In genomic region chr2:142745691-142746090, GRCh38 we compare ENCODE assay signal across 1 cellular context.
TF ChIP-seq lines count a peak whose summit lies in the region.

No MANE protein-coding gene starts in this region.

TF ChIP-seq in HepG2, 621 proteins besides CTCF, POLR2A, EP300 and RAD21 (continued from another document and continues in another):
- TF ChIP-seq REST (IDR thresholded peaks at IDR 0.05; ENCODE audit: borderline replicate concordance in 1 of 2, low read depth in 1 of 2, low read length in 2 of 2), result no peak
- peak; percentile 46 to 64; a peak in 3 of 4 replicates for TF ChIP-seq NR2F1 (CRISPR knock-in tag; IDR thresholded peaks at IDR 0.05)
- TF ChIP-seq MBD4 (IDR thresholded peaks at IDR 0.05; ENCODE audit: borderline replicate concordance, low read length), result no peak
- TF ChIP-seq AGO1 (IDR thresholded peaks at IDR 0.05; ENCODE audit: low read depth, low read length, poor library complexity, severe bottlenecking), result no peak
- TF ChIP-seq SKI (IDR thresholded peaks at IDR 0.05; ENCODE audit: partially characterized antibody), result no peak
- TF ChIP-seq CAMTA2 (CRISPR knock-in tag; IDR thresholded peaks at IDR 0.05; ENCODE audit: borderline replicate concordance), result no peak
- no peak for TF ChIP-seq PHB2 (IDR thresholded peaks at IDR 0.05; ENCODE audit: partially characterized antibody)
- TF ChIP-seq AFF4 (CRISPR knock-in tag; IDR thresholded peaks at IDR 0.05), result no peak
- TF ChIP-seq, protein P1, sequence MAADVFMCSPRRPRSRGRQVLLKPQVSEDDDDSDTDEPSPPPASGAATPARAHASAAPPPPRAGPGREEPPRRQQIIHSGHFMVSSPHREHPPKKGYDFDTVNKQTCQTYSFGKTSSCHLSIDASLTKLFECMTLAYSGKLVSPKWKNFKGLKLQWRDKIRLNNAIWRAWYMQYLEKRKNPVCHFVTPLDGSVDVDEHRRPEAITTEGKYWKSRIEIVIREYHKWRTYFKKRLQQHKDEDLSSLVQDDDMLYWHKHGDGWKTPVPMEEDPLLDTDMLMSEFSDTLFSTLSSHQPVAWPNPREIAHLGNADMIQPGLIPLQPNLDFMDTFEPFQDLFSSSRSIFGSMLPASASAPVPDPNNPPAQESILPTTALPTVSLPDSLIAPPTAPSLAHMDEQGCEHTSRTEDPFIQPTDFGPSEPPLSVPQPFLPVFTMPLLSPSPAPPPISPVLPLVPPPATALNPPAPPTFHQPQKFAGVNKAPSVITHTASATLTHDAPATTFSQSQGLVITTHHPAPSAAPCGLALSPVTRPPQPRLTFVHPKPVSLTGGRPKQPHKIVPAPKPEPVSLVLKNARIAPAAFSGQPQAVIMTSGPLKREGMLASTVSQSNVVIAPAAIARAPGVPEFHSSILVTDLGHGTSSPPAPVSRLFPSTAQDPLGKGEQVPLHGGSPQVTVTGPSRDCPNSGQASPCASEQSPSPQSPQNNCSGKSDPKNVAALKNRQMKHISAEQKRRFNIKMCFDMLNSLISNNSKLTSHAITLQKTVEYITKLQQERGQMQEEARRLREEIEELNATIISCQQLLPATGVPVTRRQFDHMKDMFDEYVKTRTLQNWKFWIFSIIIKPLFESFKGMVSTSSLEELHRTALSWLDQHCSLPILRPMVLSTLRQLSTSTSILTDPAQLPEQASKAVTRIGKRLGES (CRISPR knock-in tag; IDR thresholded peaks at IDR 0.05; ENCODE audit: borderline replicate concordance), result no peak
- no peak for TF ChIP-seq REPIN1 (CRISPR knock-in tag; IDR thresholded peaks at IDR 0.05; ENCODE audit: borderline replicate concordance, low read depth)
- no peak for TF ChIP-seq RAD51 (IDR thresholded peaks at IDR 0.05; ENCODE audit: borderline replicate concordance)
- TF ChIP-seq ATF5 (CRISPR knock-in tag; IDR thresholded peaks at IDR 0.05; ENCODE audit: low read depth), result no peak
- TF ChIP-seq HOMEZ (CRISPR knock-in tag; IDR thresholded peaks at IDR 0.05; ENCODE audit: low read depth), result peak; percentile 49; the same call in 1 of the 2 replicates
- TF ChIP-seq ZSCAN21 (CRISPR knock-in tag; IDR thresholded peaks at IDR 0.05; ENCODE audit: borderline replicate concordance), result no peak
- TF ChIP-seq ZNF567 (CRISPR knock-in tag; IDR thresholded peaks at IDR 0.05; ENCODE audit: borderline replicate concordance), result no peak
- TF ChIP-seq, protein P2, sequence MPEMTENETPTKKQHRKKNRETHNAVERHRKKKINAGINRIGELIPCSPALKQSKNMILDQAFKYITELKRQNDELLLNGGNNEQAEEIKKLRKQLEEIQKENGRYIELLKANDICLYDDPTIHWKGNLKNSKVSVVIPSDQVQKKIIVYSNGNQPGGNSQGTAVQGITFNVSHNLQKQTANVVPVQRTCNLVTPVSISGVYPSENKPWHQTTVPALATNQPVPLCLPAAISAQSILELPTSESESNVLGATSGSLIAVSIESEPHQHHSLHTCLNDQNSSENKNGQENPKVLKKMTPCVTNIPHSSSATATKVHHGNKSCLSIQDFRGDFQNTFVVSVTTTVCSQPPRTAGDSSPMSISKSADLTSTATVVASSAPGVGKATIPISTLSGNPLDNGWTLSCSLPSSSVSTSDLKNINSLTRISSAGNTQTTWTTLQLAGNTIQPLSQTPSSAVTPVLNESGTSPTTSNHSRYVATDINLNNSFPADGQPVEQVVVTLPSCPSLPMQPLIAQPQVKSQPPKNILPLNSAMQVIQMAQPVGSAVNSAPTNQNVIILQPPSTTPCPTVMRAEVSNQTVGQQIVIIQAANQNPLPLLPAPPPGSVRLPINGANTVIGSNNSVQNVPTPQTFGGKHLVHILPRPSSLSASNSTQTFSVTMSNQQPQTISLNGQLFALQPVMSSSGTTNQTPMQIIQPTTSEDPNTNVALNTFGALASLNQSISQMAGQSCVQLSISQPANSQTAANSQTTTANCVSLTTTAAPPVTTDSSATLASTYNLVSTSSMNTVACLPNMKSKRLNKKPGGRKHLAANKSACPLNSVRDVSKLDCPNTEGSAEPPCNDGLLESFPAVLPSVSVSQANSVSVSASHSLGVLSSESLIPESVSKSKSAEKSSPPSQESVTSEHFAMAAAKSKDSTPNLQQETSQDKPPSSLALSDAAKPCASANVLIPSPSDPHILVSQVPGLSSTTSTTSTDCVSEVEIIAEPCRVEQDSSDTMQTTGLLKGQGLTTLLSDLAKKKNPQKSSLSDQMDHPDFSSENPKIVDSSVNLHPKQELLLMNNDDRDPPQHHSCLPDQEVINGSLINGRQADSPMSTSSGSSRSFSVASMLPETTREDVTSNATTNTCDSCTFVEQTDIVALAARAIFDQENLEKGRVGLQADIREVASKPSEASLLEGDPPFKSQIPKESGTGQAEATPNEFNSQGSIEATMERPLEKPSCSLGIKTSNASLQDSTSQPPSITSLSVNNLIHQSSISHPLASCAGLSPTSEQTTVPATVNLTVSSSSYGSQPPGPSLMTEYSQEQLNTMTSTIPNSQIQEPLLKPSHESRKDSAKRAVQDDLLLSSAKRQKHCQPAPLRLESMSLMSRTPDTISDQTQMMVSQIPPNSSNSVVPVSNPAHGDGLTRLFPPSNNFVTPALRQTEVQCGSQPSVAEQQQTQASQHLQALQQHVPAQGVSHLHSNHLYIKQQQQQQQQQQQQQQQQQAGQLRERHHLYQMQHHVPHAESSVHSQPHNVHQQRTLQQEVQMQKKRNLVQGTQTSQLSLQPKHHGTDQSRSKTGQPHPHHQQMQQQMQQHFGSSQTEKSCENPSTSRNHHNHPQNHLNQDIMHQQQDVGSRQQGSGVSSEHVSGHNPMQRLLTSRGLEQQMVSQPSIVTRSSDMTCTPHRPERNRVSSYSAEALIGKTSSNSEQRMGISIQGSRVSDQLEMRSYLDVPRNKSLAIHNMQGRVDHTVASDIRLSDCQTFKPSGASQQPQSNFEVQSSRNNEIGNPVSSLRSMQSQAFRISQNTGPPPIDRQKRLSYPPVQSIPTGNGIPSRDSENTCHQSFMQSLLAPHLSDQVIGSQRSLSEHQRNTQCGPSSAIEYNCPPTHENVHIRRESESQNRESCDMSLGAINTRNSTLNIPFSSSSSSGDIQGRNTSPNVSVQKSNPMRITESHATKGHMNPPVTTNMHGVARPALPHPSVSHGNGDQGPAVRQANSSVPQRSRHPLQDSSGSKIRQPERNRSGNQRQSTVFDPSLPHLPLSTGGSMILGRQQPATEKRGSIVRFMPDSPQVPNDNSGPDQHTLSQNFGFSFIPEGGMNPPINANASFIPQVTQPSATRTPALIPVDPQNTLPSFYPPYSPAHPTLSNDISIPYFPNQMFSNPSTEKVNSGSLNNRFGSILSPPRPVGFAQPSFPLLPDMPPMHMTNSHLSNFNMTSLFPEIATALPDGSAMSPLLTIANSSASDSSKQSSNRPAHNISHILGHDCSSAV (CRISPR knock-in tag; IDR thresholded peaks at IDR 0.05; ENCODE audit: borderline replicate concordance), result no peak
- TF ChIP-seq WIZ (CRISPR knock-in tag; IDR thresholded peaks at IDR 0.05), result no peak
- no peak for TF ChIP-seq SP1 (IDR thresholded peaks at IDR 0.05)
- no peak for TF ChIP-seq SP1 (CRISPR knock-in tag; IDR thresholded peaks at IDR 0.05)
- TF ChIP-seq MEF2D (CRISPR knock-in tag; IDR thresholded peaks at IDR 0.05), result no peak
- TF ChIP-seq HMG20A (CRISPR knock-in tag; IDR thresholded peaks at IDR 0.05; ENCODE audit: borderline replicate concordance), result peak; percentile 60; the same call in 1 of the 2 replicates
- TF ChIP-seq KDM1A (CRISPR knock-in tag; IDR thresholded peaks at IDR 0.05), result no peak
- TF ChIP-seq HOXA9 (CRISPR knock-in tag; IDR thresholded peaks at IDR 0.05; ENCODE audit: borderline replicate concordance), result no peak
- TF ChIP-seq MTA1 (CRISPR knock-in tag; IDR thresholded peaks at IDR 0.05; ENCODE audit: borderline replicate concordance), result no peak
- no peak for TF ChIP-seq LBX2 (CRISPR knock-in tag; IDR thresholded peaks at IDR 0.05; ENCODE audit: borderline replicate concordance)
- TF ChIP-seq TCF7 (IDR thresholded peaks at IDR 0.05; ENCODE audit: low read depth), result no peak
- TF ChIP-seq, protein P3, sequence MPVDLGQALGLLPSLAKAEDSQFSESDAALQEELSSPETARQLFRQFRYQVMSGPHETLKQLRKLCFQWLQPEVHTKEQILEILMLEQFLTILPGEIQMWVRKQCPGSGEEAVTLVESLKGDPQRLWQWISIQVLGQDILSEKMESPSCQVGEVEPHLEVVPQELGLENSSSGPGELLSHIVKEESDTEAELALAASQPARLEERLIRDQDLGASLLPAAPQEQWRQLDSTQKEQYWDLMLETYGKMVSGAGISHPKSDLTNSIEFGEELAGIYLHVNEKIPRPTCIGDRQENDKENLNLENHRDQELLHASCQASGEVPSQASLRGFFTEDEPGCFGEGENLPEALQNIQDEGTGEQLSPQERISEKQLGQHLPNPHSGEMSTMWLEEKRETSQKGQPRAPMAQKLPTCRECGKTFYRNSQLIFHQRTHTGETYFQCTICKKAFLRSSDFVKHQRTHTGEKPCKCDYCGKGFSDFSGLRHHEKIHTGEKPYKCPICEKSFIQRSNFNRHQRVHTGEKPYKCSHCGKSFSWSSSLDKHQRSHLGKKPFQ (CRISPR knock-in tag; IDR thresholded peaks at IDR 0.05; ENCODE audit: insufficient replicate concordance), result no peak
